In genomic region chr2:18237298-18237697, GRCh38 we compare ENCODE assay signal across 34 cellular contexts.
"Had no signal": no experiment of that assay in that cellular context is flagged by ENCODE, and none has a peak within 500 bp of the region (broad histone marks: within the 10 kb centered on the region; RNA-seq: fewer than 3 reads in every experiment).

No MANE protein-coding gene starts in this region.

- H3K27me3 Mint-ChIP-seq: activated B cell treated with CpG ODN at 0.5 μM for 24 hours; activated CD4-positive, alpha-beta T cell treated with anti-CD3 and anti-CD28 coated beads, Interleukin-2, amount 10 ng/mL, durations not matched to agents 24 days and 14 days had no signal

- H3K27ac ChIP-seq: adrenal gland, ascending aorta, VCaP had no signal

- FAIRE-seq: TTC549 had no signal

- H3K9me3 Mint-ChIP-seq: activated B cell treated with CpG ODN at 0.5 μM for 24 hours; activated CD4-positive, alpha-beta memory T cell treated with anti-CD3 and anti-CD28 coated beads for 36 hours; activated CD4-positive, alpha-beta T cell treated with anti-CD3 and anti-CD28 coated beads, Interleukin-2, amount 10 ng/mL, durations not matched to agents 24 days and 14 days; activated CD8-positive, alpha-beta T cell treated with anti-CD3 and anti-CD28 coated beads for 36 hours; activated naive CD4-positive, alpha-beta T cell treated with anti-CD3 and anti-CD28 coated beads for 36 hours; activated naive CD4-positive, alpha-beta T cell treated with anti-CD3 and anti-CD28 coated beads, Interleukin-2, amount 50 U/mL, for 72 hours; activated naive CD8-positive, alpha-beta T cell treated with anti-CD3 and anti-CD28 coated beads for 36 hours; activated T-cell treated with anti-CD3 and anti-CD28 coated beads, Interleukin-2, amount 50 U/mL, for 4 hours; activated T-cell treated with anti-CD3 and anti-CD28 coated beads, Interleukin-2, amount 50 U/mL, for 72 hours; activated T-helper 1 cell treated with anti-CD3 and anti-CD28 coated beads, Interleukin-12 subunit alpha, Interleukin-12 subunit beta, Interleukin-2, Interleukin-4 antibody, amounts not matched to agents 30 ng/mL and 10 ng/mL and 1 ng/mL, durations not matched to agents 14 hours and 24 hours and 36 hours; activated T-helper 17 cell treated with anti-CD3 and anti-CD28 coated beads, Interleukin-2, amount 50 U/mL, for 72 hours; brain; T-helper 1 cell treated with Interleukin-12 subunit alpha and Interleukin-12 subunit beta and Interleukin-4 antibody, amounts not matched to agents 30 μg/mL and 1 μg/mL, for 36 hours; T-helper 2 cell treated with Interferon-gamma antibody and Interleukin-4, amounts not matched to agents 5 μg/mL and 100 μg/mL, for 36 hours had no signal

- H3K27ac Mint-ChIP-seq: activated B cell treated with CpG ODN at 0.5 μM for 24 hours; activated CD4-positive, alpha-beta memory T cell treated with anti-CD3 and anti-CD28 coated beads for 36 hours; activated CD4-positive, alpha-beta T cell treated with anti-CD3 and anti-CD28 coated beads, Interleukin-2, amount 10 ng/mL, durations not matched to agents 24 days and 14 days; activated CD8-positive, alpha-beta T cell treated with anti-CD3 and anti-CD28 coated beads for 36 hours; activated naive CD4-positive, alpha-beta T cell treated with anti-CD3 and anti-CD28 coated beads for 36 hours; activated naive CD4-positive, alpha-beta T cell treated with anti-CD3 and anti-CD28 coated beads, Interleukin-2, amount 50 U/mL, for 72 hours; activated naive CD8-positive, alpha-beta T cell treated with anti-CD3 and anti-CD28 coated beads for 36 hours; activated T-cell treated with anti-CD3 and anti-CD28 coated beads, Interleukin-2, amount 50 U/mL, for 72 hours; activated T-helper 1 cell treated with anti-CD3 and anti-CD28 coated beads, Interleukin-12 subunit alpha, Interleukin-12 subunit beta, Interleukin-2, Interleukin-4 antibody, amounts not matched to agents 30 ng/mL and 10 ng/mL and 1 ng/mL, durations not matched to agents 14 hours and 24 hours and 36 hours; activated T-helper 17 cell treated with anti-CD3 and anti-CD28 coated beads, Interleukin-2, amount 50 U/mL, for 72 hours; brain; T-helper 1 cell treated with Interleukin-12 subunit alpha and Interleukin-12 subunit beta and Interleukin-4 antibody, amounts not matched to agents 30 μg/mL and 1 μg/mL, for 36 hours; T-helper 2 cell treated with Interferon-gamma antibody and Interleukin-4, amounts not matched to agents 5 μg/mL and 100 μg/mL, for 36 hours had no signal

- H3K4me3 ChIP-seq: adrenal gland, ascending aorta had no signal

- H3K4me1 Mint-ChIP-seq: activated B cell treated with CpG ODN at 0.5 μM for 24 hours; activated CD4-positive, alpha-beta T cell treated with anti-CD3 and anti-CD28 coated beads, Interleukin-2, amount 10 ng/mL, durations not matched to agents 24 days and 14 days; activated naive CD8-positive, alpha-beta T cell treated with anti-CD3 and anti-CD28 coated beads for 36 hours; activated T-helper 17 cell treated with anti-CD3 and anti-CD28 coated beads, Interleukin-2, amount 50 U/mL, for 72 hours; brain had no signal

- DNase-seq: activated B cell treated with CpG ODN at 0.5 μM for 24 hours; activated CD4-positive, alpha-beta memory T cell treated with anti-CD3 and anti-CD28 coated beads for 36 hours; activated CD4-positive, alpha-beta T cell treated with anti-CD3 and anti-CD28 coated beads for 4 hours; activated CD4-positive, alpha-beta T cell treated with anti-CD3 and anti-CD28 coated beads, Interleukin-2, amount 10 ng/mL, durations not matched to agents 24 days and 14 days; activated CD4-positive, alpha-beta T cell treated with anti-CD3 and anti-CD28 coated beads, Interleukin-2, amount 50 U/mL, for 1 hour; activated CD4-positive, alpha-beta T cell treated with anti-CD3 and anti-CD28 coated beads, Interleukin-2, amount 50 U/mL, for 4 hours; activated CD4-positive, CD25-positive, alpha-beta regulatory T cell treated with anti-CD3 and anti-CD28 coated beads, Interleukin-2, amount 50 U/mL, for 72 hours; activated CD8-positive, alpha-beta memory T cell treated with anti-CD3 and anti-CD28 coated beads, Interleukin-2, amount 50 U/mL, for 4 hours; activated CD8-positive, alpha-beta T cell treated with anti-CD3 and anti-CD28 coated beads for 36 hours; activated effector memory CD4-positive, alpha-beta T cell treated with anti-CD3 and anti-CD28 coated beads, Interleukin-2, amount 50 U/mL, for 16 hours; activated gamma-delta T cell treated with Interleukin-2 at 50 U/mL for 16 hours; activated naive CD4-positive, alpha-beta T cell; activated naive CD4-positive, alpha-beta T cell treated with anti-CD3 and anti-CD28 coated beads for 36 hours; activated naive CD4-positive, alpha-beta T cell treated with anti-CD3 and anti-CD28 coated beads, Interleukin-2, amount 50 U/mL, for 16 hours; activated naive CD8-positive, alpha-beta T cell treated with anti-CD3 and anti-CD28 coated beads for 36 hours; activated T-cell treated with anti-CD3 and anti-CD28 coated beads for 4 hours; activated T-cell treated with anti-CD3 and anti-CD28 coated beads, Interleukin-2, amount 50 U/mL, for 1 hour; activated T-cell treated with anti-CD3 and anti-CD28 coated beads, Interleukin-2, amount 50 U/mL, for 4 hours; activated T-cell treated with anti-CD3 and anti-CD28 coated beads, Interleukin-2, amount 50 U/mL, for 72 hours; adrenal gland; amniotic stem cell; central memory CD4-positive, alpha-beta T cell; T-helper 1 cell; T-helper 2 cell; T-helper 9 cell had no signal

- H3K27me3 ChIP-seq: adrenal gland, ascending aorta had no signal

- H3K4me1 ChIP-seq: adrenal gland, ascending aorta had no signal

- H3K4me3 Mint-ChIP-seq: activated B cell treated with CpG ODN at 0.5 μM for 24 hours; activated CD4-positive, alpha-beta memory T cell treated with anti-CD3 and anti-CD28 coated beads for 36 hours; activated CD4-positive, alpha-beta T cell treated with anti-CD3 and anti-CD28 coated beads, Interleukin-2, amount 10 ng/mL, durations not matched to agents 24 days and 14 days; activated CD8-positive, alpha-beta T cell treated with anti-CD3 and anti-CD28 coated beads for 36 hours; activated naive CD4-positive, alpha-beta T cell treated with anti-CD3 and anti-CD28 coated beads for 36 hours; activated naive CD8-positive, alpha-beta T cell treated with anti-CD3 and anti-CD28 coated beads for 36 hours; activated T-cell treated with anti-CD3 and anti-CD28 coated beads, Interleukin-2, amount 50 U/mL, for 4 hours; activated T-cell treated with anti-CD3 and anti-CD28 coated beads, Interleukin-2, amount 50 U/mL, for 72 hours; activated T-helper 1 cell treated with anti-CD3 and anti-CD28 coated beads, Interleukin-12 subunit alpha, Interleukin-12 subunit beta, Interleukin-2, Interleukin-4 antibody, amounts not matched to agents 30 ng/mL and 10 ng/mL and 1 ng/mL, durations not matched to agents 14 hours and 24 hours and 36 hours; activated T-helper 17 cell treated with anti-CD3 and anti-CD28 coated beads, Interleukin-2, amount 50 U/mL, for 72 hours; brain; T-helper 1 cell treated with Interleukin-12 subunit alpha and Interleukin-12 subunit beta and Interleukin-4 antibody, amounts not matched to agents 30 μg/mL and 1 μg/mL, for 36 hours; T-helper 2 cell treated with Interferon-gamma antibody and Interleukin-4, amounts not matched to agents 5 μg/mL and 100 μg/mL, for 36 hours had no signal

- ATAC-seq: activated CD8-positive, alpha-beta T cell treated with anti-CD3 and anti-CD28 coated beads for 36 hours; activated naive CD4-positive, alpha-beta T cell treated with anti-CD3 and anti-CD28 coated beads, Interleukin-2, amount 50 U/mL, for 72 hours; activated T-cell treated with anti-CD3 and anti-CD28 coated beads, Interleukin-2, amount 50 U/mL, for 4 hours; activated T-cell treated with anti-CD3 and anti-CD28 coated beads, Interleukin-2, amount 50 U/mL, for 72 hours; activated T-helper 17 cell treated with anti-CD3 and anti-CD28 coated beads, Interleukin-2, amount 50 U/mL, for 72 hours had no signal

- H3K36me3 ChIP-seq: adrenal gland, ascending aorta had no signal

- H3K9me3 ChIP-seq: adrenal gland, ascending aorta had no signal

- H3K36me3 Mint-ChIP-seq: activated CD4-positive, alpha-beta memory T cell treated with anti-CD3 and anti-CD28 coated beads for 36 hours; activated naive CD4-positive, alpha-beta T cell treated with anti-CD3 and anti-CD28 coated beads, Interleukin-2, amount 50 U/mL, for 72 hours; activated naive CD8-positive, alpha-beta T cell treated with anti-CD3 and anti-CD28 coated beads for 36 hours; brain had no signal
